19 cellular contexts compared by ENCODE assay signal in genomic region chr9:106467847-106468163, GRCh38.
A peak's percentile ranks its signal among the peaks of the same experiment; 100 is the strongest.
DNase-seq lines count a peak whose midpoint lies in the region; TF ChIP-seq lines count a peak whose summit lies in the region.
"Had no signal": no experiment of that assay in that cellular context is flagged by ENCODE, and none has a peak within 500 bp of the region (broad histone marks: within the 10 kb centered on the region; RNA-seq: fewer than 3 reads in every experiment).

No MANE protein-coding gene starts in this region.

- no peak overlapping the region for H4K8ac ChIP-seq in trophoblast cell (ENCODE audit: low read depth, low read length)

- H3K4me3 ChIP-seq in HUES48 (ENCODE audit: low read depth, low read length): no peak overlapping the region
- no peak overlapping the region for H3K4me3 ChIP-seq in endodermal cell (ENCODE audit: low read length)
- H3K4me3 ChIP-seq in trophoblast cell (ENCODE audit: low read depth, low read length): no peak overlapping the region
- H3K4me3 ChIP-seq: BLaER1 treated with 17β-estradiol and CSF1 and Interleukin-3, amounts not matched to agents 10 nM and 100 nM; SJSA1 had no signal

- H3K9me3 ChIP-seq in HUES48 (ENCODE audit: control insufficient read depth, insufficient read depth, low read length) (no peaks in the 10 kb centered on the region; the same call in 1 of the 2 replicates), endodermal cell (ENCODE audit: control insufficient read depth, low read length) (no peaks in the 10 kb centered on the region), trophoblast cell (ENCODE audit: insufficient read depth, low read depth, low read length) (peaks cover 2% of the 10 kb centered on the region)
- H3K9me3 ChIP-seq: SJSA1 had no signal

- H3K4me1 ChIP-seq in HUES48 (ENCODE audit: control insufficient read depth, insufficient read depth, low read length) (peaks cover 10% of the 10 kb centered on the region), endodermal cell (ENCODE audit: control insufficient read depth, insufficient read depth, low read length) (no peaks in the 10 kb centered on the region), trophoblast cell (ENCODE audit: control insufficient read depth in 1 of 2, insufficient read depth in 2 of 2, low read length in 2 of 2) (peaks cover 6 to 7% of the 10 kb centered on the region in 2 experiments)
- H3K4me1 ChIP-seq: BLaER1 treated with 17β-estradiol and CSF1 and Interleukin-3, amounts not matched to agents 10 nM and 100 nM; SJSA1 had no signal

- H3K36me3 ChIP-seq in HUES48 (ENCODE audit: control insufficient read depth, insufficient read depth, low read length): no peaks in the 10 kb centered on the region
- no peaks in the 10 kb centered on the region for H3K36me3 ChIP-seq in endodermal cell (ENCODE audit: control insufficient read depth, insufficient read depth, low read length)
- H3K36me3 ChIP-seq in trophoblast cell (ENCODE audit: control insufficient read depth in 1 of 2, insufficient read depth in 2 of 2, low read length in 2 of 2): no peaks in the 10 kb centered on the region
- H3K36me3 ChIP-seq: BLaER1 treated with 17β-estradiol and CSF1 and Interleukin-3, amounts not matched to agents 10 nM and 100 nM; SJSA1 had no signal

- no peak overlapping the region for H3K23ac ChIP-seq in trophoblast cell (ENCODE audit: low read length)

- H2BK120ac ChIP-seq in trophoblast cell (ENCODE audit: insufficient read depth, low read length, poor library complexity): peak overlapping the region; percentile 5

- no peak overlapping the region for H3K18ac ChIP-seq in trophoblast cell (ENCODE audit: low read length)

- peaks cover 8% of the 10 kb centered on the region for H3K4me1 Mint-ChIP-seq in endodermal cell
- H3K4me1 Mint-ChIP-seq: CD8-positive, alpha-beta memory T cell had no signal

- no peaks in the 10 kb centered on the region for H3K79me2 ChIP-seq in trophoblast cell (ENCODE audit: control insufficient read depth, insufficient read depth, low read length, poor library complexity)

- peak overlapping the region; percentile 30 for H2BK12ac ChIP-seq in trophoblast cell (ENCODE audit: low read length)

- H3K27me3 ChIP-seq in HUES48 (ENCODE audit: control insufficient read depth, insufficient read depth, low read length) (no peaks in the 10 kb centered on the region), endodermal cell (ENCODE audit: control insufficient read depth, insufficient read depth, low read length, poor library complexity, severe bottlenecking) (no peaks in the 10 kb centered on the region), trophoblast cell (ENCODE audit: insufficient read depth, low read length) (no peaks in the 10 kb centered on the region)
- H3K27me3 ChIP-seq: BLaER1 treated with 17β-estradiol and CSF1 and Interleukin-3, amounts not matched to agents 10 nM and 100 nM; SJSA1 had no signal

- peaks cover 4% of the 10 kb centered on the region for H3K79me1 ChIP-seq in trophoblast cell (ENCODE audit: low read length)

- WGBS in endodermal cell (ENCODE audit: insufficient coverage in 1 of 2, insufficient read length in 1 of 2), 2 experiments: 88 to 100% methylated on average over 1 of the region's 1 CpG
- no CpG with 5 or more reads among the region's 1 CpG for WGBS in trophoblast cell (ENCODE audit: extremely low coverage, insufficient coverage, insufficient read length)

- H2AFZ ChIP-seq in trophoblast cell (ENCODE audit: insufficient read depth, low read length, poor library complexity): no peak overlapping the region

- peak overlapping the region; percentile 9 for H4K91ac ChIP-seq in trophoblast cell (ENCODE audit: low read depth, low read length)

- H3K9ac ChIP-seq in HUES48 (ENCODE audit: low read depth, low read length) (0 out of 2 replicates have a peak overlapping the region, but pooled peaks have one; percentile 25), endodermal cell (ENCODE audit: extremely low read depth, low read length, poor library complexity, severe bottlenecking) (no peak overlapping the region), trophoblast cell (ENCODE audit: low read length) (no peak overlapping the region)
- H3K9ac ChIP-seq: BLaER1 treated with 17β-estradiol and CSF1 and Interleukin-3, amounts not matched to agents 10 nM and 100 nM had no signal

- peak overlapping the region; percentile 6 for H3K14ac ChIP-seq in trophoblast cell (ENCODE audit: low read length)

- no peak for TF ChIP-seq CTCF in endodermal cell (conservative IDR thresholded peaks at IDR 0.05)

- peak overlapping the region; percentile 4 for H2BK5ac ChIP-seq in trophoblast cell (ENCODE audit: low read depth, low read length, poor library complexity)

- no peak overlapping the region for H2AK5ac ChIP-seq in trophoblast cell (ENCODE audit: low read length)

- H3K36me3 Mint-ChIP-seq in endodermal cell (ENCODE audit: low read depth): no peaks in the 10 kb centered on the region
- H3K36me3 Mint-ChIP-seq: CD8-positive, alpha-beta memory T cell had no signal

- no peak overlapping the region for H3K4me2 ChIP-seq in trophoblast cell (ENCODE audit: low read length)
- H3K4me2 ChIP-seq: BLaER1 treated with 17β-estradiol and CSF1 and Interleukin-3, amounts not matched to agents 10 nM and 100 nM had no signal

- no peak overlapping the region for H4K12ac ChIP-seq in trophoblast cell (ENCODE audit: low read depth, low read length)

- H3K4me3 Mint-ChIP-seq in endodermal cell: no peak overlapping the region
- H3K4me3 Mint-ChIP-seq: CD8-positive, alpha-beta memory T cell had no signal

- no peaks in the 10 kb centered on the region for H3K27me3 Mint-ChIP-seq in endodermal cell (ENCODE audit: insufficient read depth)

- H3K9me3 Mint-ChIP-seq in endodermal cell: peaks cover 6% of the 10 kb centered on the region

- peak; percentile 7 for DNase-seq in DMS 273 (lab: John Stamatoyannopoulos, UW; ENCODE audit: unreplicated experiment)
- no peak for DNase-seq in DMS 273 treated with DMSO at 0.1 percent for 48 hours (lab: John Stamatoyannopoulos, UW)
- no peak for DNase-seq in endodermal cell
- DNase-seq in trophoblast cell: no peak
- DNase-seq in GF-D8 (lab: John Stamatoyannopoulos, UW): no peak
- DNase-seq in foreskin melanocyte: no peak
- no peak for DNase-seq in SKM-1 treated with dmso at 0.1 percent for 144 hours (lab: John Stamatoyannopoulos, UW; ENCODE audit: unreplicated experiment)
- DNase-seq: CD8-positive, alpha-beta memory T cell; DND-41; NCI-H1105; NCI-H1694 treated with DMSO at 0.1 percent for 48 hours; NCI-H345; NCI-H69; NK-92 treated with Interleukin-12 subunit alpha and Interleukin-12 subunit beta, amount 100 ng/mL, for 24 hours; RPMI8226 had no signal

- H3K27ac ChIP-seq in HUES48 (ENCODE audit: low read depth, low read length) (no peak overlapping the region), endodermal cell (ENCODE audit: low read depth, low read length) (no peak overlapping the region), trophoblast cell (ENCODE audit: low read depth, low read length) (no peak overlapping the region)
- H3K27ac ChIP-seq: 22Rv1; BLaER1 treated with 17β-estradiol and CSF1 and Interleukin-3, amounts not matched to agents 10 nM and 100 nM; SJSA1 had no signal

- no peak overlapping the region for H3K4ac ChIP-seq in trophoblast cell (ENCODE audit: low read depth, low read length)

- H3K27ac Mint-ChIP-seq in endodermal cell: peak overlapping the region; percentile 27
- H3K27ac Mint-ChIP-seq: CD8-positive, alpha-beta memory T cell had no signal
